Comparison of ENCODE assay signal across 27 cellular contexts in the genomic region with DNA sequence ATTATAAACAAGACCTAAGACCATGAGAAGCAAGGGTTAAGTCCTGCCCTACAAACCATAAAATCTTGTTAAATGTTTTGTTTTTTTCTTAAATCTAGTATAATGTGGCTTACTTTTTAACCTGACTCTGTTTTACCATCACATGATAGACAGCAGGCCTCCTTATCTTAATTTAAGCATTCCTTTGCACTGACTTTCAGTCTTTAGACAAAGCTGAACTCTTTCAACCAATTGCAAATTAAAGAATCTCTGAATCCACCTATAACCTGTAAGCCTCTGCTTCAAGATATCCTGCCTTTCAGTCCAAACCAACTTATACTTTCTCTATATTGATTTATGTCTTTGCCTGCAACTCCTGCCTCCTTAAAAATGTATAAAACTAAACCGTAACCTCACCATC.
"Had no signal": no experiment of that assay in that cellular context is flagged by ENCODE, and none has a peak within 500 bp of the region (broad histone marks: within the 10 kb centered on the region; RNA-seq: fewer than 3 reads in every experiment).

No MANE protein-coding gene starts in this region.

- H3K4me1 ChIP-seq: right lobe of liver, tibial nerve had no signal

- DNase-seq: activated CD4-positive, alpha-beta T cell treated with anti-CD3 and anti-CD28 coated beads for 36 hours; activated CD4-positive, CD25-positive, alpha-beta regulatory T cell; activated CD8-positive, alpha-beta memory T cell treated with anti-CD3 and anti-CD28 coated beads, Interleukin-2, amount 10 ng/mL, durations not matched to agents 7 days and 5 days; activated CD8-positive, alpha-beta T cell treated with anti-CD3 and anti-CD28 coated beads, Interleukin-2, amount 10 ng/mL, durations not matched to agents 7 days and 5 days; activated effector memory CD4-positive, alpha-beta T cell treated with Interleukin-2 at 50 U/mL for 16 hours; activated naive CD4-positive, alpha-beta T cell treated with Interleukin-2 at 50 U/mL for 16 hours; activated T-cell treated with anti-CD3 and anti-CD28 coated beads for 4 hours; activated T-cell treated with anti-CD3 and anti-CD28 coated beads, Interleukin-2, amount 50 U/mL, for 72 hours; anterior cingulate cortex; brain microvascular endothelial cell; central memory CD4-positive, alpha-beta T cell; effector CD8-positive, alpha-beta T cell; erythroblast; head of caudate nucleus; hypothalamus; immature natural killer cell; kidney; naive thymus-derived CD8-positive, alpha-beta T cell; posterior cingulate gyrus; right lobe of liver; stimulated activated CD4-positive, alpha-beta T cell treated with anti-CD3 and anti-CD28 coated beads, Interleukin-2, amount 100 ng/mL, for 48 hours; stimulated activated naive CD4-positive, alpha-beta T cell treated with Interleukin-2 at 50 U/mL for 16 hours; T-helper 1 cell had no signal

- H3K27me3 Mint-ChIP-seq: activated CD4-positive, alpha-beta T cell treated with anti-CD3 and anti-CD28 coated beads for 36 hours; activated CD8-positive, alpha-beta memory T cell treated with anti-CD3 and anti-CD28 coated beads, Interleukin-2, amount 10 ng/mL, durations not matched to agents 7 days and 5 days; dendritic cell treated with granulocyte-macrophage colony-stimulating factor and Interleukin-4, amounts not matched to agents 40 ng/mL and 50 ng/mL, for 4 days had no signal

- H3K27ac ChIP-seq: brain microvascular endothelial cell, right lobe of liver, tibial nerve had no signal

- ATAC-seq: activated CD4-positive, alpha-beta T cell treated with anti-CD3 and anti-CD28 coated beads for 36 hours; activated CD8-positive, alpha-beta memory T cell treated with anti-CD3 and anti-CD28 coated beads, Interleukin-2, amount 10 ng/mL, durations not matched to agents 7 days and 5 days; activated CD8-positive, alpha-beta T cell treated with anti-CD3 and anti-CD28 coated beads, Interleukin-2, amount 10 ng/mL, durations not matched to agents 7 days and 5 days; activated T-cell treated with anti-CD3 and anti-CD28 coated beads, Interleukin-2, amount 50 U/mL, for 72 hours; naive thymus-derived CD8-positive, alpha-beta T cell; right lobe of liver had no signal

- H3K36me3 ChIP-seq: brain microvascular endothelial cell, right lobe of liver, tibial nerve had no signal

- H3K4me1 Mint-ChIP-seq: activated CD4-positive, alpha-beta T cell treated with anti-CD3 and anti-CD28 coated beads for 36 hours; activated CD8-positive, alpha-beta memory T cell treated with anti-CD3 and anti-CD28 coated beads, Interleukin-2, amount 10 ng/mL, durations not matched to agents 7 days and 5 days; immature natural killer cell; naive thymus-derived CD8-positive, alpha-beta T cell had no signal

- H3K9me3 ChIP-seq: right lobe of liver, tibial nerve had no signal

- H3K27ac Mint-ChIP-seq: activated CD4-positive, alpha-beta T cell treated with anti-CD3 and anti-CD28 coated beads for 36 hours; activated CD8-positive, alpha-beta memory T cell treated with anti-CD3 and anti-CD28 coated beads, Interleukin-2, amount 10 ng/mL, durations not matched to agents 7 days and 5 days; activated CD8-positive, alpha-beta T cell treated with anti-CD3 and anti-CD28 coated beads, Interleukin-2, amount 10 ng/mL, durations not matched to agents 7 days and 5 days; activated naive CD8-positive, alpha-beta T cell; activated T-cell treated with anti-CD3 and anti-CD28 coated beads, Interleukin-2, amount 50 U/mL, for 72 hours; dendritic cell treated with granulocyte-macrophage colony-stimulating factor and Interleukin-4, amounts not matched to agents 40 ng/mL and 50 ng/mL, for 4 days; immature natural killer cell; naive thymus-derived CD8-positive, alpha-beta T cell; T-helper 2 cell treated with Interferon-gamma antibody and Interleukin-4, amounts not matched to agents 5 μg/mL and 100 μg/mL, for 36 hours had no signal

- H3K4me3 ChIP-seq: right lobe of liver, tibial nerve had no signal

- H3K9me3 Mint-ChIP-seq: immature natural killer cell had no signal

- H3K36me3 Mint-ChIP-seq: activated CD8-positive, alpha-beta memory T cell treated with anti-CD3 and anti-CD28 coated beads, Interleukin-2, amount 10 ng/mL, durations not matched to agents 7 days and 5 days; activated naive CD8-positive, alpha-beta T cell; immature natural killer cell; naive thymus-derived CD8-positive, alpha-beta T cell had no signal

- H3K4me3 Mint-ChIP-seq: activated CD4-positive, alpha-beta T cell treated with anti-CD3 and anti-CD28 coated beads for 36 hours; activated CD8-positive, alpha-beta memory T cell treated with anti-CD3 and anti-CD28 coated beads, Interleukin-2, amount 10 ng/mL, durations not matched to agents 7 days and 5 days; activated CD8-positive, alpha-beta T cell treated with anti-CD3 and anti-CD28 coated beads, Interleukin-2, amount 10 ng/mL, durations not matched to agents 7 days and 5 days; activated naive CD8-positive, alpha-beta T cell; activated T-cell treated with anti-CD3 and anti-CD28 coated beads, Interleukin-2, amount 50 U/mL, for 72 hours; dendritic cell treated with granulocyte-macrophage colony-stimulating factor and Interleukin-4, amounts not matched to agents 40 ng/mL and 50 ng/mL, for 4 days; immature natural killer cell; naive thymus-derived CD8-positive, alpha-beta T cell; T-helper 2 cell treated with Interferon-gamma antibody and Interleukin-4, amounts not matched to agents 5 μg/mL and 100 μg/mL, for 36 hours had no signal

- H3K27me3 ChIP-seq: brain microvascular endothelial cell, right lobe of liver, tibial nerve had no signal
